8 cellular contexts compared by ENCODE assay signal in genomic region chr6:52407467-52407866, GRCh38. TPM values are rescaled to one million over a fixed set of nuclear protein-coding genes. Genes with fewer than 3 reads are reported as not detected.
DNase-seq lines count a peak whose midpoint lies in the region; ATAC-seq and TF ChIP-seq lines count a peak whose summit lies in the region.

No MANE protein-coding gene starts in this region.

- no peaks in the 10 kb centered on the region for H3K27me3 ChIP-seq in thyroid gland

- TF ChIP-seq POLR2A in thyroid gland (IDR thresholded peaks at IDR 0.05), result no peak

- no peaks in the 10 kb centered on the region for H3K36me3 ChIP-seq in thyroid gland

- no peaks in the 10 kb centered on the region for H3K9me3 ChIP-seq in thyroid gland

- no peaks in the 10 kb centered on the region for H3K4me1 ChIP-seq in thyroid gland

- peak in 5 of 6 experiments; percentile 19 to 66 (median 63) for TF ChIP-seq CTCF in thyroid gland (IDR thresholded peaks at IDR 0.05)

- H3K27ac ChIP-seq in thyroid gland, result no peak overlapping the region

- H3K4me3 ChIP-seq in thyroid gland (replicated peaks in 1 of 3), result no peak overlapping the region

- peak; percentile 62 for DNase-seq in DMS79 treated with DMSO at 0.1 percent for 48 hours (lab: John Stamatoyannopoulos, UW)
- peak; percentile 24 to 77 (median 41) for DNase-seq in NCI-H1417 (lab: John Stamatoyannopoulos, UW)
- DNase-seq in SW 1271 (lab: John Stamatoyannopoulos, UW), result peak; percentile 27 to 71
- DNase-seq in foreskin melanocyte, result peak; percentile 46
- DNase-seq in thyroid gland, result peak in 1 of 2 donors; percentile 16
- no peak for DNase-seq in activated naive CD4-positive, alpha-beta T cell treated with Interleukin-2 at 50 U/mL for 16 hours
- no peak for DNase-seq in stimulated activated CD4-positive, alpha-beta T cell treated with anti-CD3 and anti-CD28 coated beads, Interleukin-1b, Interleukin-23, amount 100 ng/mL, for 48 hours

- ATAC-seq in GM21723 (IDR thresholded peaks at IDR 0.05; ENCODE audit: unreplicated experiment), result peak; percentile 83

- intact Hi-C loops in thyroid gland (cut with DNase I), result no loop called here

RNA-seq across cellular contexts. Expression of gene EFHC1, which starts 12.7 kb away (rescaled TPM):
- 10 to 100 TPM; 39.4 to 96.5 (median 41.6) TPM for total RNA-seq in thyroid gland

RNA-seq across cellular contexts. Expression of gene PAQR8, which starts 45.5 kb away (rescaled TPM):
- 1 to 10 TPM; 2.7 to 9.7 (median 5.4) TPM for total RNA-seq in thyroid gland

Comparison
In these comparisons a context has a peak if more than half of its experiments do, and no peak if none do; other contexts are left out.
1. DNase-seq: peak in DMS79 treated with DMSO at 0.1 percent for 48 hours (single experiment), NCI-H1417 (3 of 3), SW 1271 (2 of 2) and foreskin melanocyte (single experiment); none in activated naive CD4-positive, alpha-beta T cell treated with Interleukin-2 at 50 U/mL for 16 hours (single experiment) and stimulated activated CD4-positive, alpha-beta T cell treated with anti-CD3 and anti-CD28 coated beads, Interleukin-1b, Interleukin-23, amount 100 ng/mL, for 48 hours (single experiment).